Comparison of ENCODE assay signal across 27 cellular contexts in genomic region chr2:181126311-181126710, GRCh38.
A peak's percentile ranks its signal among the peaks of the same experiment; 100 is the strongest.
DNase-seq lines count a peak whose midpoint lies in the region; ATAC-seq and TF ChIP-seq lines count a peak whose summit lies in the region.
"Had no signal": no experiment of that assay in that cellular context is flagged by ENCODE, and none has a peak within 500 bp of the region (broad histone marks: within the 10 kb centered on the region; RNA-seq: fewer than 3 reads in every experiment).

No MANE protein-coding gene starts in this region.

- peaks cover 60% of the 10 kb centered on the region for H3K4me1 Mint-ChIP-seq in T-helper 1 cell treated with Interleukin-12 subunit alpha and Interleukin-12 subunit beta and Interleukin-4 antibody, amounts not matched to agents 30 μg/mL and 1 μg/mL, for 36 hours (ENCODE audit: low read depth)
- peaks cover 18 to 71% (median 32%) of the 10 kb centered on the region in 4 donors for H3K4me1 Mint-ChIP-seq in CD4-positive, CD25-positive, alpha-beta regulatory T cell
- H3K4me1 Mint-ChIP-seq in T-helper 17 cell, result peaks cover 23% of the 10 kb centered on the region
- H3K4me1 Mint-ChIP-seq in effector memory CD8-positive, alpha-beta T cell (ENCODE audit: low read depth in 2 of 2), result peaks cover 32 to 58% of the 10 kb centered on the region in 2 donors
- no peaks in the 10 kb centered on the region for H3K4me1 Mint-ChIP-seq in MCF 10A (ENCODE audit: insufficient read depth, unreplicated experiment)

- peak overlapping the region; percentile 83 for H3K27ac ChIP-seq in CD4-positive, CD25-positive, alpha-beta regulatory T cell (ENCODE audit: insufficient read depth, low read length, poor library complexity, severe bottlenecking)
- H3K27ac ChIP-seq: 22Rv1, adrenal gland, breast epithelium, left ventricle myocardium inferior, prostate gland had no signal

- H3K9me3 Mint-ChIP-seq in T-helper 1 cell treated with Interleukin-12 subunit alpha and Interleukin-12 subunit beta and Interleukin-4 antibody, amounts not matched to agents 30 μg/mL and 1 μg/mL, for 36 hours, result peaks cover 8% of the 10 kb centered on the region
- H3K9me3 Mint-ChIP-seq in CD4-positive, CD25-positive, alpha-beta regulatory T cell, result peaks cover 0 to 4% (median 0%) of the 10 kb centered on the region in 7 donors
- H3K9me3 Mint-ChIP-seq in effector memory CD8-positive, alpha-beta T cell, result peaks cover 0 to 6% of the 10 kb centered on the region in 2 donors
- H3K9me3 Mint-ChIP-seq in MCF 10A (ENCODE audit: unreplicated experiment), result no peaks in the 10 kb centered on the region
- H3K9me3 Mint-ChIP-seq: neural crest cell had no signal

- CTCF ChIA-PET in MCF 10A (lab: Yijun Ruan, JAX), result interaction anchor here (0.5 kb wide), 1 partner anchor 42 kb away, joined by 3 read pairs; no protein-coding TSS in a partner anchor

- H3K4me3 ChIP-seq in CD4-positive, CD25-positive, alpha-beta regulatory T cell (ENCODE audit: low read depth, low read length), result peak overlapping the region; percentile 72
- H3K4me3 ChIP-seq: adrenal gland, breast epithelium, HAP-1, left ventricle myocardium inferior, prostate gland, stomach had no signal

- H3K27me3 ChIP-seq in CD4-positive, CD25-positive, alpha-beta regulatory T cell (ENCODE audit: control insufficient read depth, insufficient read depth, low read length), result no peaks in the 10 kb centered on the region
- H3K27me3 ChIP-seq: adrenal gland, breast epithelium, stomach had no signal

- peak overlapping the region; percentile 93 for H3K27ac Mint-ChIP-seq in T-helper 1 cell treated with Interleukin-12 subunit alpha and Interleukin-12 subunit beta and Interleukin-4 antibody, amounts not matched to agents 30 μg/mL and 1 μg/mL, for 36 hours
- H3K27ac Mint-ChIP-seq in CD4-positive, CD25-positive, alpha-beta regulatory T cell, result peak overlapping the region; percentile 71 to 96 (median 77)
- H3K27ac Mint-ChIP-seq in T-helper 17 cell (peak overlapping the region; percentile 97), MCF 10A (ENCODE audit: low read depth, unreplicated experiment) (no peak overlapping the region)
- peak overlapping the region; percentile 93 to 94 for H3K27ac Mint-ChIP-seq in effector memory CD8-positive, alpha-beta T cell

- no TSS peak for BruUV-seq in MCF 10A (replicated peaks; lab: Mats Ljungman, UMichigan)

- intact Hi-C loops in MCF 10A (cut with micrococcal nuclease), result no loop called here

- no peak for DNase-seq in T-helper 1 cell
- no peak for DNase-seq in CD4-positive, CD25-positive, alpha-beta regulatory T cell
- no peak for DNase-seq in T-helper 17 cell
- DNase-seq in effector memory CD8-positive, alpha-beta T cell, result no peak
- DNase-seq in MCF 10A (ENCODE audit: unreplicated experiment), result no peak
- no peak for DNase-seq in NCI-H1092 treated with DMSO at 0.1 percent for 48 hours (lab: John Stamatoyannopoulos, UW)
- no peak for DNase-seq in NCI-H1105 (lab: John Stamatoyannopoulos, UW)
- DNase-seq: activated CD4-positive, CD25-positive, alpha-beta regulatory T cell; adrenal gland; AML-193; head of caudate nucleus; KG1; left ventricle myocardium inferior; midbrain; NCI-H1930; NCI-H345; PC-3; stimulated activated CD4-positive, alpha-beta T cell treated with anti-CD3 and anti-CD28 coated beads, Interleukin-2, amount 100 ng/mL, for 24 hours; stomach; T1000; trophoblast cell had no signal

- TF ChIP-seq CTCF in MCF 10A (IDR thresholded peaks at IDR 0.05; ENCODE audit: unreplicated experiment), result no peak

- H3K9me3 ChIP-seq in CD4-positive, CD25-positive, alpha-beta regulatory T cell (ENCODE audit: control insufficient read depth in 2 of 2, low read length in 2 of 2), result no peaks in the 10 kb centered on the region
- H3K9me3 ChIP-seq in T-helper 17 cell (ENCODE audit: control insufficient read depth, low read length, poor library complexity, severe bottlenecking), result no peaks in the 10 kb centered on the region
- H3K9me3 ChIP-seq: adrenal gland, breast epithelium, HAP-1, left ventricle myocardium inferior, prostate gland, stomach had no signal

- H3K36me3 Mint-ChIP-seq in T-helper 1 cell treated with Interleukin-12 subunit alpha and Interleukin-12 subunit beta and Interleukin-4 antibody, amounts not matched to agents 30 μg/mL and 1 μg/mL, for 36 hours (ENCODE audit: low read depth), result peaks cover 16% of the 10 kb centered on the region
- peaks cover 5% of the 10 kb centered on the region for H3K36me3 Mint-ChIP-seq in CD4-positive, CD25-positive, alpha-beta regulatory T cell
- peaks cover 3% of the 10 kb centered on the region for H3K36me3 Mint-ChIP-seq in T-helper 17 cell (ENCODE audit: low read depth)
- peaks cover 17% of the 10 kb centered on the region for H3K36me3 Mint-ChIP-seq in effector memory CD8-positive, alpha-beta T cell (ENCODE audit: insufficient read depth)
- H3K36me3 Mint-ChIP-seq in MCF 10A (ENCODE audit: insufficient read depth, unreplicated experiment), result no peaks in the 10 kb centered on the region

- peaks cover 28% of the 10 kb centered on the region for H3K4me1 ChIP-seq in CD4-positive, CD25-positive, alpha-beta regulatory T cell (ENCODE audit: control insufficient read depth, insufficient read depth, low read length, poor library complexity, severe bottlenecking)
- H3K4me1 ChIP-seq: adrenal gland, breast epithelium, HAP-1, left ventricle myocardium inferior, prostate gland, stomach had no signal

- H3K36me3 ChIP-seq in CD4-positive, CD25-positive, alpha-beta regulatory T cell (ENCODE audit: control insufficient read depth, insufficient read depth, low read length), result no peaks in the 10 kb centered on the region
- H3K36me3 ChIP-seq: adrenal gland, breast epithelium, HAP-1, left ventricle myocardium inferior, prostate gland, stomach had no signal

- H3K27me3 Mint-ChIP-seq in T-helper 1 cell treated with Interleukin-12 subunit alpha and Interleukin-12 subunit beta and Interleukin-4 antibody, amounts not matched to agents 30 μg/mL and 1 μg/mL, for 36 hours (ENCODE audit: low read depth), result no peaks in the 10 kb centered on the region
- H3K27me3 Mint-ChIP-seq in CD4-positive, CD25-positive, alpha-beta regulatory T cell, result no peaks in the 10 kb centered on the region
- no peaks in the 10 kb centered on the region for H3K27me3 Mint-ChIP-seq in T-helper 17 cell
- H3K27me3 Mint-ChIP-seq in effector memory CD8-positive, alpha-beta T cell, result no peaks in the 10 kb centered on the region
- H3K27me3 Mint-ChIP-seq in MCF 10A (ENCODE audit: insufficient read depth, unreplicated experiment), result no peaks in the 10 kb centered on the region

- peak overlapping the region; percentile 34 for H3K4me3 Mint-ChIP-seq in T-helper 1 cell treated with Interleukin-12 subunit alpha and Interleukin-12 subunit beta and Interleukin-4 antibody, amounts not matched to agents 30 μg/mL and 1 μg/mL, for 36 hours
- peak overlapping the region; percentile 27 to 63 (median 45) for H3K4me3 Mint-ChIP-seq in CD4-positive, CD25-positive, alpha-beta regulatory T cell
- H3K4me3 Mint-ChIP-seq in T-helper 17 cell (peak overlapping the region; percentile 80), MCF 10A (ENCODE audit: unreplicated experiment) (no peak overlapping the region)
- peak overlapping the region; percentile 55 to 78 for H3K4me3 Mint-ChIP-seq in effector memory CD8-positive, alpha-beta T cell
- H3K4me3 Mint-ChIP-seq: neural crest cell had no signal

- POLR2A ChIA-PET in MCF 10A (lab: Yijun Ruan, JAX), result no interaction called here

- no peak for ATAC-seq in CD4-positive, CD25-positive, alpha-beta regulatory T cell (ENCODE audit: low read depth in 2 of 2)
- no peak for ATAC-seq in T-helper 17 cell
- no peak for ATAC-seq in effector memory CD8-positive, alpha-beta T cell (replicated peaks)
- ATAC-seq: PC-3 had no signal
